In genomic region chr10:44513592-44513991, GRCh38 we compare ENCODE assay signal across 16 cellular contexts.
A peak's percentile ranks its signal among the peaks of the same experiment; 100 is the strongest.
DNase-seq lines count a peak whose midpoint lies in the region; TF ChIP-seq lines count a peak whose summit lies in the region.
"Had no signal": no experiment of that assay in that cellular context is flagged by ENCODE, and none has a peak within 500 bp of the region (broad histone marks: within the 10 kb centered on the region; RNA-seq: fewer than 3 reads in every experiment).

No MANE protein-coding gene starts in this region.

- no peak overlapping the region for H3K4me3 ChIP-seq in AG09309 (ENCODE audit: control insufficient read depth, low read depth, low read length)
- H3K4me3 ChIP-seq in astrocyte of the spinal cord (ENCODE audit: low read depth, low read length): no peak overlapping the region
- H3K4me3 ChIP-seq: dorsolateral prefrontal cortex, left ventricle myocardium inferior, MG63 had no signal

- peak; percentile 54 for TF ChIP-seq CTCF in AG09309 (IDR thresholded peaks at IDR 0.05; ENCODE audit: control insufficient read depth, insufficient read depth, low read depth, low read length, missing control alignments)
- TF ChIP-seq CTCF in astrocyte of the spinal cord (IDR thresholded peaks at IDR 0.05; ENCODE audit: low read depth, low read length): peak; percentile 3

- in situ Hi-C loops in astrocyte of the spinal cord (cut with HindIII; ENCODE audit: low sequenced_read_pairs): no loop called here

- DNase-seq in AG09309 (ENCODE audit: low read depth) (peak; percentile 48), GM04504 (ENCODE audit: low read depth) (peak; percentile 42), astrocyte of the spinal cord (ENCODE audit: low read depth, low spot score) (peak; percentile 10), myocyte (ENCODE audit: low read depth) (peak; percentile 13), T-helper 1 cell (no peak), HPDE6-E6E7 (ENCODE audit: extremely low spot score) (no peak)
- DNase-seq in activated effector memory CD4-positive, alpha-beta T cell treated with Interleukin-2 at 50 U/mL for 16 hours: no peak
- no peak for DNase-seq in stimulated activated naive CD4-positive, alpha-beta T cell treated with Interleukin-2 at 50 U/mL for 16 hours (lab: John Stamatoyannopoulos, UW)
- DNase-seq: activated gamma-delta T cell treated with Interleukin-2 at 50 U/mL for 16 hours, C1 segment of cervical spinal cord, DMS153, dorsolateral prefrontal cortex, foreskin melanocyte, left ventricle myocardium inferior, MG63, NCI-H2081 had no signal

Comparison
In these comparisons a context has a peak if more than half of its experiments do, and no peak if none do; other contexts are left out.
1. DNase-seq: peak in AG09309 (single experiment), GM04504 (single experiment), astrocyte of the spinal cord (single experiment) and myocyte (single experiment); none in T-helper 1 cell (0 of 5), activated effector memory CD4-positive, alpha-beta T cell treated with Interleukin-2 at 50 U/mL for 16 hours (single experiment), HPDE6-E6E7 (single experiment) and stimulated activated naive CD4-positive, alpha-beta T cell treated with Interleukin-2 at 50 U/mL for 16 hours (single experiment).